7 cellular contexts compared by ENCODE assay signal in genomic region chr7:93055543-93056107, GRCh38.
DNase-seq lines count a peak whose midpoint lies in the region; ATAC-seq and TF ChIP-seq lines count a peak whose summit lies in the region.

No MANE protein-coding gene starts in this region.

- no peak for DNase-seq in GM06990 (ENCODE audit: extremely low read depth, insufficient read length)
- DNase-seq in NCI-H2081 (lab: John Stamatoyannopoulos, UW): peak; percentile 25 to 60
- no peak for DNase-seq in WTC11 (ENCODE audit: low spot score)
- DNase-seq in left cardiac atrium: no peak
- no peak for DNase-seq in stimulated activated effector memory CD8-positive, alpha-beta T cell treated with anti-CD3 and anti-CD28 coated beads, Interleukin-12 subunit alpha, Interleukin-12 subunit beta, amount 100 ng/mL, for 72 hours (ENCODE audit: low spot score in 2 of 2)
- DNase-seq in NCI-H128 (lab: John Stamatoyannopoulos, UW; ENCODE audit: unreplicated experiment): no peak

- peak; percentile 66 for ATAC-seq in WTC11
- peak; percentile 33 to 57 for ATAC-seq in left cardiac atrium
- ATAC-seq in stimulated activated effector memory CD8-positive, alpha-beta T cell treated with anti-CD3 and anti-CD28 coated beads, Interleukin-12 subunit alpha, Interleukin-12 subunit beta, amount 100 ng/mL, for 72 hours: peak; percentile 51

- H3K36me3 ChIP-seq in GM06990 (ENCODE audit: control insufficient read depth, insufficient read depth, low read length) (no peaks in the 10 kb centered on the region), HEK293 (ENCODE audit: control insufficient read depth in 2 of 2, insufficient read depth in 1 of 2, low read length in 2 of 2) (no peaks in the 10 kb centered on the region)

- H3K4me3 ChIP-seq in GM06990 (replicated peaks; ENCODE audit: low read depth, low read length) (no peak overlapping the region), HEK293 (ENCODE audit: low read depth, low read length) (no peak overlapping the region)

- no peaks in the 10 kb centered on the region for H3K4me1 Mint-ChIP-seq in WTC11
- peaks cover 15% of the 10 kb centered on the region for H3K4me1 Mint-ChIP-seq in stimulated activated effector memory CD8-positive, alpha-beta T cell treated with anti-CD3 and anti-CD28 coated beads, Interleukin-12 subunit alpha, Interleukin-12 subunit beta, amount 100 ng/mL, for 72 hours

- H3K27ac ChIP-seq in HEK293 (ENCODE audit: extremely low read depth, low read depth, low read length): no peak overlapping the region

- no peak overlapping the region for H3K27ac Mint-ChIP-seq in WTC11
- H3K27ac Mint-ChIP-seq in stimulated activated effector memory CD8-positive, alpha-beta T cell treated with anti-CD3 and anti-CD28 coated beads, Interleukin-12 subunit alpha, Interleukin-12 subunit beta, amount 100 ng/mL, for 72 hours: no peak overlapping the region

- H3K4me3 Mint-ChIP-seq in WTC11: no peak overlapping the region
- H3K4me3 Mint-ChIP-seq in stimulated activated effector memory CD8-positive, alpha-beta T cell treated with anti-CD3 and anti-CD28 coated beads, Interleukin-12 subunit alpha, Interleukin-12 subunit beta, amount 100 ng/mL, for 72 hours: no peak overlapping the region

- no peaks in the 10 kb centered on the region; the same call in 1 of the 2 replicates for H3K27me3 Mint-ChIP-seq in WTC11 (ENCODE audit: low read depth)

- POLR2A ChIA-PET in HEK293 (lab: Yijun Ruan, JAX) (no interaction called here), WTC11 (lab: Charles Lee) (no interaction called here)

- no peaks in the 10 kb centered on the region for H3K27me3 ChIP-seq in GM06990 (replicated peaks; ENCODE audit: control insufficient read depth, insufficient read depth, low read length)

- TF ChIP-seq CTCF in GM06990 (IDR thresholded peaks at IDR 0.05; ENCODE audit: insufficient read depth, low read length, poor library complexity, severe bottlenecking): peak; percentile 46
- TF ChIP-seq CTCF in HEK293 (tag by site-specific recombination; IDR thresholded peaks at IDR 0.05): no peak; the same call in 1 of the 2 replicates
- peak; percentile 43 for TF ChIP-seq CTCF in WTC11 (IDR thresholded peaks at IDR 0.05)

- intact Hi-C loops in left cardiac atrium (cut with DNase I): loop anchor here (2.0 to 10.0 kb wide), 3 partner anchors 211 to 433 kb away; partner anchors contain the start of gene CDK6 (in 1 of the 2)

- no peaks in the 10 kb centered on the region for H3K4me1 ChIP-seq in HEK293 (ENCODE audit: control insufficient read depth, insufficient read depth, low read length)

- no peaks in the 10 kb centered on the region for H3K9me3 ChIP-seq in HEK293 (ENCODE audit: control insufficient read depth, insufficient read depth, low read depth, low read length)

- no peaks in the 10 kb centered on the region for H3K9me3 Mint-ChIP-seq in WTC11
- no peaks in the 10 kb centered on the region for H3K9me3 Mint-ChIP-seq in stimulated activated effector memory CD8-positive, alpha-beta T cell treated with anti-CD3 and anti-CD28 coated beads, Interleukin-12 subunit alpha, Interleukin-12 subunit beta, amount 100 ng/mL, for 72 hours

- H3K36me3 Mint-ChIP-seq in WTC11: no peaks in the 10 kb centered on the region
- no peaks in the 10 kb centered on the region for H3K36me3 Mint-ChIP-seq in stimulated activated effector memory CD8-positive, alpha-beta T cell treated with anti-CD3 and anti-CD28 coated beads, Interleukin-12 subunit alpha, Interleukin-12 subunit beta, amount 100 ng/mL, for 72 hours

- CTCF ChIA-PET in HEK293 (lab: Yijun Ruan, JAX) (interaction anchor here (0.7 to 1.6 kb wide), 4 partner anchors 32 to 436 kb away, joined by 3 to 6 read pairs (median 4); no protein-coding TSS in a partner anchor), WTC11 (lab: Charles Lee) (no interaction called here)

TF ChIP-seq in HEK293, 187 proteins besides CTCF, POLR2A, EP300 and RAD21:
- no peak for TF ChIP-seq ZNF488 (tag by site-specific recombination; IDR thresholded peaks at IDR 0.05)
- TF ChIP-seq ZNF335 (tag by site-specific recombination; conservative IDR thresholded peaks at IDR 0.05): peak; percentile 32
- peak; percentile 97 for TF ChIP-seq ZNF654 (tag by site-specific recombination; IDR thresholded peaks at IDR 0.05; ENCODE audit: low read depth)

TF ChIP-seq in WTC11, 78 proteins besides CTCF, POLR2A, EP300 and RAD21 (continues in another document):
- TF ChIP-seq SMAD4 (CRISPR knock-in tag; IDR thresholded peaks at IDR 0.05): no peak
- TF ChIP-seq, protein P1, sequence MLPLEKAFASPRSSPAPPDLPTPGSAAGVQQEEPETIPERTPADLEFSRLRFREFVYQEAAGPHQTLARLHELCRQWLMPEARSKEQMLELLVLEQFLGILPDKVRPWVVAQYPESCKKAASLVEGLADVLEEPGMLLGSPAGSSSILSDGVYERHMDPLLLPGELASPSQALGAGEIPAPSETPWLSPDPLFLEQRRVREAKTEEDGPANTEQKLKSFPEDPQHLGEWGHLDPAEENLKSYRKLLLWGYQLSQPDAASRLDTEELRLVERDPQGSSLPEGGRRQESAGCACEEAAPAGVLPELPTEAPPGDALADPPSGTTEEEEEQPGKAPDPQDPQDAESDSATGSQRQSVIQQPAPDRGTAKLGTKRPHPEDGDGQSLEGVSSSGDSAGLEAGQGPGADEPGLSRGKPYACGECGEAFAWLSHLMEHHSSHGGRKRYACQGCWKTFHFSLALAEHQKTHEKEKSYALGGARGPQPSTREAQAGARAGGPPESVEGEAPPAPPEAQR (CRISPR knock-in tag; IDR thresholded peaks at IDR 0.05): no peak
- TF ChIP-seq, protein P2, sequence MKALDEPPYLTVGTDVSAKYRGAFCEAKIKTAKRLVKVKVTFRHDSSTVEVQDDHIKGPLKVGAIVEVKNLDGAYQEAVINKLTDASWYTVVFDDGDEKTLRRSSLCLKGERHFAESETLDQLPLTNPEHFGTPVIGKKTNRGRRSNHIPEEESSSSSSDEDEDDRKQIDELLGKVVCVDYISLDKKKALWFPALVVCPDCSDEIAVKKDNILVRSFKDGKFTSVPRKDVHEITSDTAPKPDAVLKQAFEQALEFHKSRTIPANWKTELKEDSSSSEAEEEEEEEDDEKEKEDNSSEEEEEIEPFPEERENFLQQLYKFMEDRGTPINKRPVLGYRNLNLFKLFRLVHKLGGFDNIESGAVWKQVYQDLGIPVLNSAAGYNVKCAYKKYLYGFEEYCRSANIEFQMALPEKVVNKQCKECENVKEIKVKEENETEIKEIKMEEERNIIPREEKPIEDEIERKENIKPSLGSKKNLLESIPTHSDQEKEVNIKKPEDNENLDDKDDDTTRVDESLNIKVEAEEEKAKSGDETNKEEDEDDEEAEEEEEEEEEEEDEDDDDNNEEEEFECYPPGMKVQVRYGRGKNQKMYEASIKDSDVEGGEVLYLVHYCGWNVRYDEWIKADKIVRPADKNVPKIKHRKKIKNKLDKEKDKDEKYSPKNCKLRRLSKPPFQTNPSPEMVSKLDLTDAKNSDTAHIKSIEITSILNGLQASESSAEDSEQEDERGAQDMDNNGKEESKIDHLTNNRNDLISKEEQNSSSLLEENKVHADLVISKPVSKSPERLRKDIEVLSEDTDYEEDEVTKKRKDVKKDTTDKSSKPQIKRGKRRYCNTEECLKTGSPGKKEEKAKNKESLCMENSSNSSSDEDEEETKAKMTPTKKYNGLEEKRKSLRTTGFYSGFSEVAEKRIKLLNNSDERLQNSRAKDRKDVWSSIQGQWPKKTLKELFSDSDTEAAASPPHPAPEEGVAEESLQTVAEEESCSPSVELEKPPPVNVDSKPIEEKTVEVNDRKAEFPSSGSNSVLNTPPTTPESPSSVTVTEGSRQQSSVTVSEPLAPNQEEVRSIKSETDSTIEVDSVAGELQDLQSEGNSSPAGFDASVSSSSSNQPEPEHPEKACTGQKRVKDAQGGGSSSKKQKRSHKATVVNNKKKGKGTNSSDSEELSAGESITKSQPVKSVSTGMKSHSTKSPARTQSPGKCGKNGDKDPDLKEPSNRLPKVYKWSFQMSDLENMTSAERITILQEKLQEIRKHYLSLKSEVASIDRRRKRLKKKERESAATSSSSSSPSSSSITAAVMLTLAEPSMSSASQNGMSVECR (CRISPR knock-in tag; IDR thresholded peaks at IDR 0.05; ENCODE audit: borderline replicate concordance): no peak
- no peak for TF ChIP-seq MXD4 (CRISPR knock-in tag; IDR thresholded peaks at IDR 0.05; ENCODE audit: borderline replicate concordance)
- no peak for TF ChIP-seq HMGA2 (CRISPR knock-in tag; IDR thresholded peaks at IDR 0.05)
- no peak for TF ChIP-seq ZNF219 (CRISPR knock-in tag; IDR thresholded peaks at IDR 0.05; ENCODE audit: borderline replicate concordance)
- no peak for TF ChIP-seq E2F5 (CRISPR knock-in tag; IDR thresholded peaks at IDR 0.05)
- no peak for TF ChIP-seq ZNF281 (CRISPR knock-in tag; IDR thresholded peaks at IDR 0.05)

Comparison
In these comparisons a context has a peak if more than half of its experiments do, and no peak if none do; other contexts are left out.
1. DNase-seq: peak in NCI-H2081 (2 of 2); none in GM06990 (single experiment), WTC11 (single experiment), left cardiac atrium (single experiment), stimulated activated effector memory CD8-positive, alpha-beta T cell treated with anti-CD3 and anti-CD28 coated beads, Interleukin-12 subunit alpha, Interleukin-12 subunit beta, amount 100 ng/mL, for 72 hours (0 of 2) and NCI-H128 (single experiment).
2. Peak in every context shown above with its lines, with median percentiles within 50 percentile points of each other: ATAC-seq.